8 cellular contexts compared by ENCODE assay signal in genomic region chr22:41094036-41094435, GRCh38. TPM values are rescaled to one million over a fixed set of nuclear protein-coding genes. Genes with fewer than 3 reads are reported as not detected.
DNase-seq lines count a peak whose midpoint lies in the region; ATAC-seq and TF ChIP-seq lines count a peak whose summit lies in the region.

No MANE protein-coding gene starts in this region.

- no peak for DNase-seq in heart left ventricle
- no peak for DNase-seq in Right ventricle myocardium inferior (ENCODE audit: missing footprints)
- DNase-seq in NCI-H82 (lab: John Stamatoyannopoulos, UW): peak; percentile 84
- DNase-seq in MCF 10A (ENCODE audit: unreplicated experiment): peak; percentile 42
- DNase-seq in lung microvascular endothelial cell (ENCODE audit: low read depth in 2 of 2): peak; percentile 17 to 28
- no peak for DNase-seq in SHP77 (lab: John Stamatoyannopoulos, UW)
- no peak for DNase-seq in DMS153 treated with DMSO at 0.1 percent for 48 hours (lab: John Stamatoyannopoulos, UW; ENCODE audit: unreplicated experiment)

- intact Hi-C loops in heart left ventricle (cut with DNase I) (loop anchor here in 4 of 10 donors (5.0 to 10.0 kb wide), 4 partner anchors 72 to 288 kb away; partner anchors contain the start of genes RBX1 (in 1 of the 4) and TEF (in 1 of the 4)), Right ventricle myocardium inferior (cut with DNase I) (loop anchor here (5.0 kb wide), 2 partner anchors 47 to 193 kb away; partner anchors contain the start of gene RANGAP1), MCF 10A (cut with micrococcal nuclease) (loop anchor here (10.0 kb wide), 1 partner anchor 101 kb away; no protein-coding TSS in a partner anchor)

- H3K4me3 ChIP-seq in heart left ventricle (peak overlapping the region; percentile 72 to 100 (median 86)), urinary bladder (ENCODE audit: low read depth, low read length) (peak overlapping the region; percentile 99)

- H3K4me1 Mint-ChIP-seq in MCF 10A (ENCODE audit: insufficient read depth, unreplicated experiment): peaks cover 35% of the 10 kb centered on the region

- POLR2A ChIA-PET in MCF 10A (lab: Yijun Ruan, JAX): interaction anchor here (0.6 to 11.9 kb wide), 26 partner anchors 9 to 977 kb away, joined by 3 to 231 read pairs (median 5); partner anchors contain the start of genes L3MBTL2, RANGAP1, RBX1 and SREBF2

- peak overlapping the region; percentile 99 for H3K27ac Mint-ChIP-seq in MCF 10A (ENCODE audit: low read depth, unreplicated experiment)

- ATAC-seq in heart left ventricle (no peak), Right ventricle myocardium inferior (no peak)

- no TSS peak for BruUV-seq in MCF 10A (replicated peaks; lab: Mats Ljungman, UMichigan)

- no peaks in the 10 kb centered on the region for H3K27me3 Mint-ChIP-seq in MCF 10A (ENCODE audit: insufficient read depth, unreplicated experiment)

- TF ChIP-seq POLR2A in heart left ventricle (IDR thresholded peaks at IDR 0.05): no peak

- peak overlapping the region; percentile 98 for H3K4me3 Mint-ChIP-seq in MCF 10A (ENCODE audit: unreplicated experiment)

- CTCF ChIA-PET in MCF 10A (lab: Yijun Ruan, JAX): interaction anchor here (0.7 to 1.5 kb wide), 4 partner anchors 111 to 352 kb away, joined by 3 to 5 read pairs (median 3); partner anchors contain the start of genes L3MBTL2 and TOB2

- peaks cover 0 to under 1% (median 0%) of the 10 kb centered on the region in 9 donors for H3K36me3 ChIP-seq in heart left ventricle
- H3K36me3 ChIP-seq in urinary bladder (ENCODE audit: insufficient read depth): no peaks in the 10 kb centered on the region

- H3K27me3 ChIP-seq in heart left ventricle: no peaks in the 10 kb centered on the region

- H3K36me3 Mint-ChIP-seq in MCF 10A (ENCODE audit: insufficient read depth, unreplicated experiment): peaks cover 32% of the 10 kb centered on the region

- no peaks in the 10 kb centered on the region for H3K9me3 Mint-ChIP-seq in MCF 10A (ENCODE audit: unreplicated experiment)

- 0 to 2% (median 1%) methylated on average over 4 of the region's 4 CpGs for WGBS in heart left ventricle, 4 donors
- under 1% methylated on average over 4 of the region's 4 CpGs for WGBS in urinary bladder

- H3K9me3 ChIP-seq in heart left ventricle: no peaks in the 10 kb centered on the region

- H3K4me1 ChIP-seq in heart left ventricle (peaks cover 15 to 61% (median 47%) of the 10 kb centered on the region in 12 donors), urinary bladder (ENCODE audit: insufficient read depth) (no peaks in the 10 kb centered on the region)

- H3K27ac ChIP-seq in heart left ventricle: peak overlapping the region in 7 of 12 donors; percentile 5 to 100 (median 100)
- peak overlapping the region; percentile 16 for H3K27ac ChIP-seq in urinary bladder (ENCODE audit: low read depth)

- TF ChIP-seq CTCF in heart left ventricle (IDR thresholded peaks at IDR 0.05) (no peak), MCF 10A (IDR thresholded peaks at IDR 0.05; ENCODE audit: unreplicated experiment) (no peak)

RNA-seq across cellular contexts. Expression of gene EP300, which starts 1.6 kb away (rescaled TPM):
- 10 to 100 TPM; 21.1 to 58.0 (median 39.5) TPM for total RNA-seq in heart left ventricle
- 10 to 100 TPM; 11.4 to 14.9 TPM for polyA plus RNA-seq in heart left ventricle
- total RNA-seq in Right ventricle myocardium inferior: 27.8 TPM
- 53.3 and 54.1 TPM in 2 replicates for total RNA-seq in MCF 10A (2022)
- 20.9 and 33.7 TPM in 2 replicates for total RNA-seq in lung microvascular endothelial cell
- 104 TPM for total RNA-seq in urinary bladder
- 24.0 TPM for polyA plus RNA-seq in urinary bladder

Comparison
In these comparisons a context has a peak if more than half of its experiments do, and no peak if none do; other contexts are left out.
1. DNase-seq: peak in NCI-H82 (single experiment), MCF 10A (single experiment) and lung microvascular endothelial cell (2 of 2); none in heart left ventricle (0 of 5), Right ventricle myocardium inferior (single experiment), SHP77 (0 of 2) and DMS153 treated with DMSO at 0.1 percent for 48 hours (single experiment).